1 cellular context compared by ENCODE assay signal in the genomic region with DNA sequence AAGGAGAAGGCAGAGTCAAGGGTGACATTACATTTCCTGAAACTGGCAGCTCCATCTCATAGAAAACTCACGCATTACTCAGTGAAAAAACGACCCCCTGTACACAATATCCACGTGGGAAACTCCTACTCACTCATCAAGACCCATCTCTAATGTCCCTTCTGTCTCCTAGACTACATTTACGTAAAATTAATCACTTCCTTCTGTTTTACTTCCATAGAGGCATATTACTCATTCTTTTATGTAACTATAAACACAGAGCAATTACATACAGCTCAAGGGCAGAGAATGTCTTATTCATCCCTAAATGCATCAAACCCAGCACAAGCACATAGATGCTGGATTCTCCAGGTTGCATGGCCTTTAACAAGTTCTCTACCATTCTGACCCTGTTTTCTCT.
TF ChIP-seq lines count a peak whose summit lies in the region.

No MANE protein-coding gene starts in this region.

TF ChIP-seq in HEK293, 187 proteins besides CTCF, POLR2A, EP300 and RAD21 (continued from another document):
- TF ChIP-seq, protein P1, sequence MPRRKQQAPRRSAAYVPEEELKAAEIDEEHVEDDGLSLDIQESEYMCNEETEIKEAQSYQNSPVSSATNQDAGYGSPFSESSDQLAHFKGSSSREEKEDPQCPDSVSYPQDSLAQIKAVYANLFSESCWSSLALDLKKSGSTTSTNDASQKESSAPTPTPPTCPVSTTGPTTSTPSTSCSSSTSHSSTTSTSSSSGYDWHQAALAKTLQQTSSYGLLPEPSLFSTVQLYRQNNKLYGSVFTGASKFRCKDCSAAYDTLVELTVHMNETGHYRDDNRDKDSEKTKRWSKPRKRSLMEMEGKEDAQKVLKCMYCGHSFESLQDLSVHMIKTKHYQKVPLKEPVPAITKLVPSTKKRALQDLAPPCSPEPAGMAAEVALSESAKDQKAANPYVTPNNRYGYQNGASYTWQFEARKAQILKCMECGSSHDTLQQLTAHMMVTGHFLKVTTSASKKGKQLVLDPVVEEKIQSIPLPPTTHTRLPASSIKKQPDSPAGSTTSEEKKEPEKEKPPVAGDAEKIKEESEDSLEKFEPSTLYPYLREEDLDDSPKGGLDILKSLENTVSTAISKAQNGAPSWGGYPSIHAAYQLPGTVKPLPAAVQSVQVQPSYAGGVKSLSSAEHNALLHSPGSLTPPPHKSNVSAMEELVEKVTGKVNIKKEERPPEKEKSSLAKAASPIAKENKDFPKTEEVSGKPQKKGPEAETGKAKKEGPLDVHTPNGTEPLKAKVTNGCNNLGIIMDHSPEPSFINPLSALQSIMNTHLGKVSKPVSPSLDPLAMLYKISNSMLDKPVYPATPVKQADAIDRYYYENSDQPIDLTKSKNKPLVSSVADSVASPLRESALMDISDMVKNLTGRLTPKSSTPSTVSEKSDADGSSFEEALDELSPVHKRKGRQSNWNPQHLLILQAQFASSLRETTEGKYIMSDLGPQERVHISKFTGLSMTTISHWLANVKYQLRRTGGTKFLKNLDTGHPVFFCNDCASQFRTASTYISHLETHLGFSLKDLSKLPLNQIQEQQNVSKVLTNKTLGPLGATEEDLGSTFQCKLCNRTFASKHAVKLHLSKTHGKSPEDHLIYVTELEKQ (tag by site-specific recombination; IDR thresholded peaks at IDR 0.05; ENCODE audit: borderline replicate concordance), result peak; percentile 44; the same call in 1 of the 2 replicates
- TF ChIP-seq, protein P2, sequence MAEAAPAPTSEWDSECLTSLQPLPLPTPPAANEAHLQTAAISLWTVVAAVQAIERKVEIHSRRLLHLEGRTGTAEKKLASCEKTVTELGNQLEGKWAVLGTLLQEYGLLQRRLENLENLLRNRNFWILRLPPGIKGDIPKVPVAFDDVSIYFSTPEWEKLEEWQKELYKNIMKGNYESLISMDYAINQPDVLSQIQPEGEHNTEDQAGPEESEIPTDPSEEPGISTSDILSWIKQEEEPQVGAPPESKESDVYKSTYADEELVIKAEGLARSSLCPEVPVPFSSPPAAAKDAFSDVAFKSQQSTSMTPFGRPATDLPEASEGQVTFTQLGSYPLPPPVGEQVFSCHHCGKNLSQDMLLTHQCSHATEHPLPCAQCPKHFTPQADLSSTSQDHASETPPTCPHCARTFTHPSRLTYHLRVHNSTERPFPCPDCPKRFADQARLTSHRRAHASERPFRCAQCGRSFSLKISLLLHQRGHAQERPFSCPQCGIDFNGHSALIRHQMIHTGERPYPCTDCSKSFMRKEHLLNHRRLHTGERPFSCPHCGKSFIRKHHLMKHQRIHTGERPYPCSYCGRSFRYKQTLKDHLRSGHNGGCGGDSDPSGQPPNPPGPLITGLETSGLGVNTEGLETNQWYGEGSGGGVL (tag by site-specific recombination; IDR thresholded peaks at IDR 0.05), result 0 out of 2 replicates have a peak, but pooled peaks have one; percentile 37
- TF ChIP-seq ZNF121 (tag by site-specific recombination; IDR thresholded peaks at IDR 0.05) (no peak), REPIN1 (tag by site-specific recombination; IDR thresholded peaks at IDR 0.05; ENCODE audit: low read depth) (no peak), RBAK (tag by site-specific recombination; IDR thresholded peaks at IDR 0.05) (no peak), SP2 (tag by site-specific recombination; IDR thresholded peaks at IDR 0.05) (0 out of 2 replicates have a peak, but pooled peaks have one; percentile 4), ZFP37 (tag by site-specific recombination; IDR thresholded peaks at IDR 0.05) (no peak), ZNF830 (tag by site-specific recombination; IDR thresholded peaks at IDR 0.05; ENCODE audit: low read depth) (no peak), ZEB2 (tag by site-specific recombination; IDR thresholded peaks at IDR 0.05) (peak; percentile 82), PRDM4 (tag by site-specific recombination; IDR thresholded peaks at IDR 0.05) (no peak), ZNF843 (tag by site-specific recombination; IDR thresholded peaks at IDR 0.05) (no peak), BCL11A (tag by site-specific recombination; IDR thresholded peaks at IDR 0.05; ENCODE audit: low read depth) (no peak), ZNF280D (tag by site-specific recombination; IDR thresholded peaks at IDR 0.05) (no peak), HOXA7 (CRISPR knock-in tag; IDR thresholded peaks at IDR 0.05; ENCODE audit: borderline replicate concordance) (no peak), ZNF140 (tag by site-specific recombination; IDR thresholded peaks at IDR 0.05) (no peak), ZNF777 (tag by site-specific recombination; IDR thresholded peaks at IDR 0.05; ENCODE audit: borderline replicate concordance) (no peak), ZNF391 (tag by site-specific recombination; IDR thresholded peaks at IDR 0.05; ENCODE audit: borderline replicate concordance, low read depth) (no peak), ZFHX2 (tag by site-specific recombination; conservative IDR thresholded peaks at IDR 0.05) (no peak), SCRT1 (tag by site-specific recombination; IDR thresholded peaks at IDR 0.05; ENCODE audit: borderline replicate concordance) (no peak), ZNF138 (tag by site-specific recombination; IDR thresholded peaks at IDR 0.05; ENCODE audit: borderline replicate concordance) (no peak), SALL2 (tag by site-specific recombination; IDR thresholded peaks at IDR 0.05; ENCODE audit: borderline replicate concordance) (no peak), ZBTB6 (tag by site-specific recombination; IDR thresholded peaks at IDR 0.05) (0 out of 2 replicates have a peak, but pooled peaks have one; percentile 7), ZFP3 (tag by site-specific recombination; IDR thresholded peaks at IDR 0.05; ENCODE audit: low read depth) (peak; percentile 84), ZNF184 (tag by site-specific recombination; IDR thresholded peaks at IDR 0.05) (no peak), ZNF560 (tag by site-specific recombination; IDR thresholded peaks at IDR 0.05; ENCODE audit: borderline replicate concordance) (no peak), OVOL3 (tag by site-specific recombination; IDR thresholded peaks at IDR 0.05) (no peak), GLIS1 (tag by site-specific recombination; IDR thresholded peaks at IDR 0.05) (peak; percentile 71), ZNF585B (tag by site-specific recombination; IDR thresholded peaks at IDR 0.05) (peak; percentile 54), ZBTB17 (tag by site-specific recombination; IDR thresholded peaks at IDR 0.05) (no peak), ZFP41 (tag by site-specific recombination; IDR thresholded peaks at IDR 0.05; ENCODE audit: borderline replicate concordance) (no peak), ZNF558 (tag by site-specific recombination; IDR thresholded peaks at IDR 0.05) (no peak), ZNF10 (tag by site-specific recombination; IDR thresholded peaks at IDR 0.05) (no peak)
- TF ChIP-seq, protein P3, sequence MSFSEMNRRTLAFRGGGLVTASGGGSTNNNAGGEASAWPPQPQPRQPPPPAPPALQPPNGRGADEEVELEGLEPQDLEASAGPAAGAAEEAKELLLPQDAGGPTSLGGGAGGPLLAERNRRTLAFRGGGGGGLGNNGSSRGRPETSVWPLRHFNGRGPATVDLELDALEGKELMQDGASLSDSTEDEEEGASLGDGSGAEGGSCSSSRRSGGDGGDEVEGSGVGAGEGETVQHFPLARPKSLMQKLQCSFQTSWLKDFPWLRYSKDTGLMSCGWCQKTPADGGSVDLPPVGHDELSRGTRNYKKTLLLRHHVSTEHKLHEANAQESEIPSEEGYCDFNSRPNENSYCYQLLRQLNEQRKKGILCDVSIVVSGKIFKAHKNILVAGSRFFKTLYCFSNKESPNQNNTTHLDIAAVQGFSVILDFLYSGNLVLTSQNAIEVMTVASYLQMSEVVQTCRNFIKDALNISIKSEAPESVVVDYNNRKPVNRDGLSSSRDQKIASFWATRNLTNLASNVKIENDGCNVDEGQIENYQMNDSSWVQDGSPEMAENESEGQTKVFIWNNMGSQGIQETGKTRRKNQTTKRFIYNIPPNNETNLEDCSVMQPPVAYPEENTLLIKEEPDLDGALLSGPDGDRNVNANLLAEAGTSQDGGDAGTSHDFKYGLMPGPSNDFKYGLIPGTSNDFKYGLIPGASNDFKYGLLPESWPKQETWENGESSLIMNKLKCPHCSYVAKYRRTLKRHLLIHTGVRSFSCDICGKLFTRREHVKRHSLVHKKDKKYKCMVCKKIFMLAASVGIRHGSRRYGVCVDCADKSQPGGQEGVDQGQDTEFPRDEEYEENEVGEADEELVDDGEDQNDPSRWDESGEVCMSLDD (tag by site-specific recombination; IDR thresholded peaks at IDR 0.05), result no peak
- TF ChIP-seq, protein P4, sequence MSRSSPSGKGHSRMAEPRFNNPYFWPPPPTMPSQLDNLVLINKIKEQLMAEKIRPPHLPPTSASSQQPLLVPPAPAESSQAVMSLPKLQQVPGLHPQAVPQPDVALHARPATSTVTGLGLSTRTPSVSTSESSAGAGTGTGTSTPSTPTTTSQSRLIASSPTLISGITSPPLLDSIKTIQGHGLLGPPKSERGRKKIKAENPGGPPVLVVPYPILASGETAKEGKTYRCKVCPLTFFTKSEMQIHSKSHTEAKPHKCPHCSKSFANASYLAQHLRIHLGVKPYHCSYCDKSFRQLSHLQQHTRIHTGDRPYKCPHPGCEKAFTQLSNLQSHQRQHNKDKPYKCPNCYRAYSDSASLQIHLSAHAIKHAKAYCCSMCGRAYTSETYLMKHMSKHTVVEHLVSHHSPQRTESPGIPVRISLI (tag by site-specific recombination; IDR thresholded peaks at IDR 0.05), result no peak
